23 cellular contexts compared by ENCODE assay signal in genomic region chr4:58216461-58216860, GRCh38.
"Had no signal": no experiment of that assay in that cellular context is flagged by ENCODE, and none has a peak within 500 bp of the region (broad histone marks: within the 10 kb centered on the region; RNA-seq: fewer than 3 reads in every experiment).

No MANE protein-coding gene starts in this region.

- H3K4me3 ChIP-seq: colonic mucosa, esophagus squamous epithelium, gastrocnemius medialis, heart right ventricle, left lung, lower lobe of right lung had no signal

- H3K36me3 ChIP-seq: colonic mucosa, esophagus squamous epithelium, gastrocnemius medialis, heart right ventricle, left lung, lower lobe of right lung had no signal

- H3K27ac Mint-ChIP-seq: dendritic cell treated with granulocyte-macrophage colony-stimulating factor and Interleukin-4, amounts not matched to agents 40 ng/mL and 50 ng/mL, for 4 days; effector memory CD8-positive, alpha-beta T cell; naive thymus-derived CD4-positive, alpha-beta T cell had no signal

- H3K4me3 Mint-ChIP-seq: dendritic cell treated with granulocyte-macrophage colony-stimulating factor and Interleukin-4, amounts not matched to agents 40 ng/mL and 50 ng/mL, for 4 days; effector memory CD8-positive, alpha-beta T cell; naive thymus-derived CD4-positive, alpha-beta T cell had no signal

- H3K27me3 ChIP-seq: colonic mucosa, esophagus squamous epithelium, gastrocnemius medialis, heart right ventricle, left lung had no signal

- DNase-seq: colonic mucosa; cortex of kidney; effector CD8-positive, alpha-beta T cell; effector memory CD8-positive, alpha-beta T cell; erythroblast; esophagus squamous epithelium; foreskin fibroblast; foreskin melanocyte; gastrocnemius medialis; glutamatergic neuron; head of caudate nucleus; heart right ventricle; hippocampal formation; left cardiac atrium; left lung; left ventricle myocardium superior; lower lobe of right lung; mesenchymal stem cell; midbrain; naive thymus-derived CD4-positive, alpha-beta T cell had no signal

- H3K27ac ChIP-seq: colonic mucosa, epithelial cell of prostate, esophagus squamous epithelium, gastrocnemius medialis, heart right ventricle, left lung, lower lobe of right lung had no signal

- ATAC-seq: effector memory CD8-positive, alpha-beta T cell; esophagus mucosa; gastrocnemius medialis; heart right ventricle; left cardiac atrium; left lung; left ventricle myocardium superior; lower lobe of right lung; naive thymus-derived CD4-positive, alpha-beta T cell had no signal

- H3K9me3 ChIP-seq: colonic mucosa, esophagus squamous epithelium, gastrocnemius medialis had no signal

- H3K4me1 ChIP-seq: colonic mucosa, esophagus squamous epithelium, gastrocnemius medialis, heart right ventricle, left lung, lower lobe of right lung had no signal

- H3K27me3 Mint-ChIP-seq: dendritic cell treated with granulocyte-macrophage colony-stimulating factor and Interleukin-4, amounts not matched to agents 40 ng/mL and 50 ng/mL, for 4 days; effector memory CD8-positive, alpha-beta T cell; naive thymus-derived CD4-positive, alpha-beta T cell had no signal

- H3K4me1 Mint-ChIP-seq: naive thymus-derived CD4-positive, alpha-beta T cell had no signal

- H3K36me3 Mint-ChIP-seq: naive thymus-derived CD4-positive, alpha-beta T cell had no signal
